Comparison of ENCODE assay signal across 16 cellular contexts in the genomic region with DNA sequence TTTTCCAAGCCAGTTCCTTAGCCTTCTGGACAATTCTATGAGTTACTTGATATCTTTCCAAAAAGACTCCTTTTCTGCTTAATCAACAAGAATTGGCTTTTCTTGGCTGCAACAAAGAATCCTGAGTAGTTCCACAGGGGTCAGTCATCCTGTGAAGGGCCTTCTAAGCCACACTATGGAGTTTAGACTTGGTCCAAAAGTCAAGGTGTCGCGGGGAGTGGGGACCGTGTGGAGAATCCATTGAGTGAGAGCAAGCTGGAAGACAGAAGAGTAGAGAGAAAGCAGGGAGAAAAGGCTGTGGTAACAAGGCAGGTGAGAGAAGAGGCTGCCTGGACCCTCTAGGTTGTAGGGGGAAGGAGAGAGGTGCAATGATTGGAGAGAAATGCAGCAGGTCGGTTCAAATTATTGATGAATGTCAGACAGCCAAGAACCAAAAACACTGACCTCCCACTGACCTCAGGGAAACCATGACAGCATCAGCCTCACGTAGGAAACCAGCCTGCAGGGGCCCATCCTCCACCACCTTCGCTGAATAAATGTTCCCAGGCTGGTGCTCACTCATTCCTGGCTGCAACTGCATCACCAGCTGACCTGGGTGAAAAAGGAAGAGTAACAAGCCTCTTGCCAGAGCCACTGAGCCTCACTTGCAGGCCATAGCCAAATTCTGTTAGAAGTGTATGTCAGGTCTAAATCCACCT.
"Had no signal": no experiment of that assay in that cellular context is flagged by ENCODE, and none has a peak within 500 bp of the region (broad histone marks: within the 10 kb centered on the region; RNA-seq: fewer than 3 reads in every experiment).

No MANE protein-coding gene starts in this region.

- H3K27ac ChIP-seq: left lung, suprapubic skin had no signal

- H3K27me3 Mint-ChIP-seq: activated naive CD4-positive, alpha-beta T cell treated with anti-CD3 and anti-CD28 coated beads, Interleukin-2, amount 50 U/mL, for 24 hours; brain had no signal

- H3K27ac Mint-ChIP-seq: activated naive CD4-positive, alpha-beta T cell treated with anti-CD3 and anti-CD28 coated beads, Interleukin-2, amount 50 U/mL, for 24 hours; immature natural killer cell had no signal

- H3K9me3 ChIP-seq: left lung, suprapubic skin had no signal

- H3K27me3 ChIP-seq: left lung, spleen, suprapubic skin had no signal

- H3K4me1 Mint-ChIP-seq: brain, immature natural killer cell had no signal

- H3K36me3 Mint-ChIP-seq: immature natural killer cell had no signal

- H3K4me1 ChIP-seq: left lung, suprapubic skin had no signal

- H3K4me3 ChIP-seq: left lung, spleen, suprapubic skin had no signal

- H3K4me3 Mint-ChIP-seq: activated naive CD4-positive, alpha-beta T cell treated with anti-CD3 and anti-CD28 coated beads, Interleukin-2, amount 50 U/mL, for 24 hours; brain; immature natural killer cell had no signal

- H3K36me3 ChIP-seq: left lung, spleen, suprapubic skin had no signal

- ATAC-seq: esophagus mucosa, left lung had no signal

- DNase-seq: activated CD4-positive, alpha-beta T cell treated with anti-CD3 and anti-CD28 coated beads for 48 hours; amygdala; cerebellar nuclear complex; dermis blood vessel endothelial cell; glutamatergic neuron; immature natural killer cell; left lung; mesenchymal stem cell; right cardiac atrium; spleen; stimulated activated CD4-positive, alpha-beta T cell treated with anti-CD3 and anti-CD28 coated beads, Interleukin-1b, Interleukin-23, amount 100 ng/mL, for 48 hours; stimulated activated naive CD4-positive, alpha-beta T cell had no signal
